20 cellular contexts compared by ENCODE assay signal in the genomic region with DNA sequence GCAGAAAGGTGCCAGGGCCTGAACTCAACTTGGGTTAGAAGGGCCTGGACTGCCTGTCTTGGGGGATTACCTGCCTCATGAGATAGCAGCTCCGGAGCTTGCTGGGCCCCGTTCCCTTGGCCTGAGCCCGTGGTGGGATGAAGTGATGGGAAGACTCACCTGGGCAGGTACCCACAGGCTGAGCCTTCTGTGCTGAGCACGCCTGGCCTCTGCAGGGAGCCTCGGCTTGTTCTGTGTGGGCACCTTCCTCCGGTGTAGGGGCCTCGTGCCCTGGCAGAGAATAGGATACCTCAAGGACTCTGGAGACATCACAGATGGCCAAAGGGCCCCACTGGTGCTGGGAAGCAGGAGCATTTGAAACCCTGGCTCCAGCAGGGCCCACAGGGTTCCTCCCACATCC. TPM values are rescaled to one million over a fixed set of nuclear protein-coding genes. Genes with fewer than 3 reads are reported as not detected.
A peak's percentile ranks its signal among the peaks of the same experiment; 100 is the strongest.
DNase-seq lines count a peak whose midpoint lies in the region; TF ChIP-seq lines count a peak whose summit lies in the region.
"Had no signal": no experiment of that assay in that cellular context is flagged by ENCODE, and none has a peak within 500 bp of the region (broad histone marks: within the 10 kb centered on the region; RNA-seq: fewer than 3 reads in every experiment).

No MANE protein-coding gene starts in this region.

- H3K4me2 ChIP-seq in mesenchymal stem cell (ENCODE audit: low read length, poor library complexity, severe bottlenecking) = no peak overlapping the region
- H3K4me2 ChIP-seq: BLaER1 had no signal

- H3K79me1 ChIP-seq in mesenchymal stem cell (replicated peaks; ENCODE audit: low read length, poor library complexity, severe bottlenecking) = no peaks in the 10 kb centered on the region

- DNase-seq in endothelial cell (ENCODE audit: low spot score) = no peak
- DNase-seq in mesenchymal stem cell = no peak
- no peak for DNase-seq in G401 (ENCODE audit: low spot score)
- no peak for DNase-seq in NCI-H1105 (lab: John Stamatoyannopoulos, UW)
- no peak for DNase-seq in stimulated activated naive CD4-positive, alpha-beta T cell (lab: John Stamatoyannopoulos, UW)
- DNase-seq: 8988T; ACHN; BE2C; C1 segment of cervical spinal cord; Calu3; CD4-positive, alpha-beta memory T cell; CD4-positive, CD25-positive, alpha-beta regulatory T cell; CD8-positive, alpha-beta memory T cell; COR-L47; DMS79 treated with DMSO at 0.1 percent for 48 hours; GDM1 had no signal

- no peak for TF ChIP-seq CTCF in endothelial cell (IDR thresholded peaks at IDR 0.05; ENCODE audit: unreplicated experiment)
- TF ChIP-seq CTCF in neutrophil (IDR thresholded peaks at IDR 0.05) = no peak

- H3K4me3 ChIP-seq in mesenchymal stem cell (ENCODE audit: insufficient read depth in 1 of 2, low read depth in 1 of 2, low read length in 2 of 2) = no peak overlapping the region
- H3K4me3 ChIP-seq in neutrophil (ENCODE audit: low read depth in 1 of 2, low read length in 1 of 2) = no peak overlapping the region
- H3K4me3 ChIP-seq: BLaER1, GM12878 had no signal

- in situ Hi-C loops in G401 (cut with HindIII; ENCODE audit: low sequenced_read_pairs) = no loop called here

- no peak overlapping the region for H2AFZ ChIP-seq in mesenchymal stem cell (ENCODE audit: low read depth, low read length)

- no peak overlapping the region for H3K4ac ChIP-seq in mesenchymal stem cell (ENCODE audit: low read depth in 1 of 2, low read length in 2 of 2)

- no peak overlapping the region for H2BK5ac ChIP-seq in mesenchymal stem cell (ENCODE audit: low read depth, low read length, poor library complexity, severe bottlenecking)

- H3K9me3 Mint-ChIP-seq in endothelial cell (ENCODE audit: unreplicated experiment) = no peaks in the 10 kb centered on the region

- H3K9me3 ChIP-seq in mesenchymal stem cell (ENCODE audit: control insufficient read depth, low read length) (no peaks in the 10 kb centered on the region), neutrophil (no peaks in the 10 kb centered on the region)
- H3K9me3 ChIP-seq: BE2C had no signal

- H2BK15ac ChIP-seq in mesenchymal stem cell (ENCODE audit: low read depth, poor library complexity, severe bottlenecking) = no peak overlapping the region

- H3K36me3 ChIP-seq in mesenchymal stem cell (ENCODE audit: control insufficient read depth in 1 of 2, insufficient read depth in 2 of 2, low read depth in 1 of 2, low read length in 2 of 2) (peaks cover 0 to 12% of the 10 kb centered on the region in 2 experiments), neutrophil (peaks cover 71% of the 10 kb centered on the region)
- H3K36me3 ChIP-seq: BE2C had no signal

- H3K27me3 ChIP-seq in mesenchymal stem cell (ENCODE audit: control insufficient read depth in 1 of 2, insufficient read depth in 1 of 2, low read length in 2 of 2) (peaks cover 64 to 71% of the 10 kb centered on the region in 2 experiments), neutrophil (peaks cover 5% of the 10 kb centered on the region)
- H3K27me3 ChIP-seq: BLaER1 had no signal

- H2BK12ac ChIP-seq in mesenchymal stem cell (ENCODE audit: low read length in 2 of 2) = no peak overlapping the region

- H2AK5ac ChIP-seq in mesenchymal stem cell (ENCODE audit: low read length, severe bottlenecking) = no peak overlapping the region

- WGBS in mesenchymal stem cell = 79% methylated on average over 7 of the region's 7 CpGs

- H3K4me1 Mint-ChIP-seq in endothelial cell (ENCODE audit: unreplicated experiment) = peaks cover 25% of the 10 kb centered on the region

- H4K91ac ChIP-seq in mesenchymal stem cell (ENCODE audit: low read length) = peak overlapping the region; percentile 11

- H3K27ac ChIP-seq in mesenchymal stem cell (ENCODE audit: low read length, poor library complexity, severe bottlenecking) (no peak overlapping the region), neutrophil (peak overlapping the region; percentile 6)
- H3K27ac ChIP-seq: BLaER1 had no signal

- no peak overlapping the region for H3K23ac ChIP-seq in mesenchymal stem cell (ENCODE audit: low read length in 2 of 2)

- peaks cover 48% of the 10 kb centered on the region for H3K36me3 Mint-ChIP-seq in endothelial cell (ENCODE audit: low read depth, unreplicated experiment)

- H3K14ac ChIP-seq in mesenchymal stem cell (ENCODE audit: low read length in 2 of 2) = no peak overlapping the region

- no peak overlapping the region for H4K8ac ChIP-seq in mesenchymal stem cell (ENCODE audit: low read length)

- no peak overlapping the region for H3K27ac Mint-ChIP-seq in endothelial cell (ENCODE audit: unreplicated experiment)

- H2BK120ac ChIP-seq in mesenchymal stem cell (ENCODE audit: low read depth, low read length) = no peak overlapping the region

- no peak overlapping the region for H3K9ac ChIP-seq in mesenchymal stem cell (ENCODE audit: low read length)
- H3K9ac ChIP-seq: BLaER1 had no signal

- peak overlapping the region; percentile 87 for H3K4me3 Mint-ChIP-seq in endothelial cell (ENCODE audit: unreplicated experiment)
- H3K4me3 Mint-ChIP-seq: CD14-positive monocyte had no signal

- H3K4me1 ChIP-seq in mesenchymal stem cell (ENCODE audit: control insufficient read depth, insufficient read depth, low read depth, low read length) (peaks cover 24% of the 10 kb centered on the region), neutrophil (ENCODE audit: control insufficient read depth in 1 of 2, insufficient read depth in 1 of 2, low read depth in 1 of 2, low read length in 1 of 2) (peaks cover 12 to 20% of the 10 kb centered on the region in 2 experiments)

- H3K18ac ChIP-seq in mesenchymal stem cell (ENCODE audit: low read depth in 1 of 2, low read length in 2 of 2) = no peak overlapping the region

- peaks cover 36% of the 10 kb centered on the region for H3K27me3 Mint-ChIP-seq in endothelial cell (ENCODE audit: unreplicated experiment)

RNA-seq across cellular contexts. Expression of gene ZNF467, which starts 4.5 kb away (rescaled TPM):
- 64.2 TPM for total RNA-seq in endothelial cell (ENCODE audit: unreplicated experiment)
- polyA plus RNA-seq in mesenchymal stem cell (2013, experiment 1 of 2) = 14.4 TPM
- 14.5 TPM for polyA plus RNA-seq in mesenchymal stem cell (2013, experiment 2 of 2)
- total RNA-seq in G401 (2014; rRNA removed; shearing (Covaris generic)) = 7.9 and 9.8 TPM in 2 replicates
- total RNA-seq: GM12878 had no signal
- polyA plus RNA-seq: GM12878 had no signal
